In genomic region chr19:30349131-30349730, GRCh38 we compare ENCODE assay signal across 22 cellular contexts. TPM values are rescaled to one million over a fixed set of nuclear protein-coding genes. Genes with fewer than 3 reads are reported as not detected.
"Had no signal": no experiment of that assay in that cellular context is flagged by ENCODE, and none has a peak within 500 bp of the region (broad histone marks: within the 10 kb centered on the region; RNA-seq: fewer than 3 reads in every experiment).

No MANE protein-coding gene starts in this region.

- H3K4me3 ChIP-seq: dorsolateral prefrontal cortex, lower lobe of right lung, tibial nerve, uterus had no signal

- H3K27me3 ChIP-seq: foreskin keratinocyte, neutrophil, tibial nerve, uterus had no signal

- FAIRE-seq: colon, islet of Langerhans had no signal

- H3K27ac ChIP-seq: foreskin keratinocyte, lower lobe of right lung, neutrophil, tibial nerve, uterus had no signal

- H3K36me3 ChIP-seq: lower lobe of right lung, neutrophil, tibial nerve, uterus had no signal

- DNase-seq: activated B cell treated with CpG ODN at 0.5 μM for 24 hours; activated CD4-positive, alpha-beta memory T cell treated with anti-CD3 and anti-CD28 coated beads, Interleukin-2, amount 10 ng/mL, durations not matched to agents 7 days and 5 days; activated CD4-positive, alpha-beta T cell treated with anti-CD3 and anti-CD28 coated beads for 4 hours; activated naive CD4-positive, alpha-beta T cell treated with Interleukin-2 at 50 U/mL for 16 hours; activated naive CD8-positive, alpha-beta T cell treated with anti-CD3 and anti-CD28 coated beads, Interleukin-2, amount 10 ng/mL, durations not matched to agents 7 days and 5 days; activated T-cell treated with anti-CD3 and anti-CD28 coated beads, Interleukin-2, amount 50 U/mL, for 24 hours; central memory CD4-positive, alpha-beta T cell; dorsolateral prefrontal cortex; foreskin keratinocyte; hypothalamus; left colon; lower lobe of right lung; uterus had no signal

- H3K9me3 ChIP-seq: lower lobe of right lung, neutrophil, tibial nerve, uterus had no signal

- H3K4me1 ChIP-seq: foreskin keratinocyte, lower lobe of right lung, uterus had no signal

- ATAC-seq: foreskin keratinocyte, left colon, lower lobe of right lung had no signal

RNA-seq across cellular contexts. Expression of gene ZNF536, which starts 23.0 kb away (rescaled TPM):
- total RNA-seq: activated B cell treated with CpG ODN at 0.5 μM for 24 hours; activated CD4-positive, alpha-beta memory T cell treated with anti-CD3 and anti-CD28 coated beads, Interleukin-2, amount 10 ng/mL, durations not matched to agents 7 days and 5 days; activated naive CD8-positive, alpha-beta T cell treated with anti-CD3 and anti-CD28 coated beads, Interleukin-2, amount 10 ng/mL, durations not matched to agents 7 days and 5 days; activated T-helper 2 cell treated with anti-CD3 and anti-CD28 coated beads, Interferon-gamma antibody, Interleukin-2, Interleukin-4, amounts not matched to agents 10 μg/mL and 5 μg/mL and 100 μg/mL, durations not matched to agents 14 hours and 24 hours and 36 hours; epithelial cell of proximal tubule; foreskin keratinocyte; natural killer cell treated with Interleukin-12 subunit alpha and Interleukin-12 subunit beta and Interleukin-15 and Interleukin-18, amount 100 ng/mL, for 72 hours; T-helper 2 cell treated with Interferon-gamma antibody and Interleukin-4, amounts not matched to agents 100 ng/mL and 5 ng/mL, for 36 hours had no signal
- polyA plus RNA-seq: fibroblast of lung, foreskin keratinocyte had no signal
